ENCODE assay signal across 8 cellular contexts in genomic region chr10:986881-987634, GRCh38. TPM values are rescaled to one million over a fixed set of nuclear protein-coding genes. Genes with fewer than 3 reads are reported as not detected.
A peak's percentile ranks its signal among the peaks of the same experiment; 100 is the strongest.
DNase-seq lines count a peak whose midpoint lies in the region; ATAC-seq lines count a peak whose summit lies in the region.

No MANE protein-coding gene starts in this region.

- intact Hi-C loops in activated T-helper 2 cell treated with anti-CD3 and anti-CD28 coated beads, Interferon-gamma antibody, Interleukin-2, Interleukin-4, amounts not matched to agents 10 μg/mL and 5 μg/mL and 100 μg/mL, durations not matched to agents 14 hours and 24 hours and 36 hours (cut with micrococcal nuclease) = no loop called here
- intact Hi-C loops in sciatic nerve (cut with DNase I) = no loop called here

- no peaks in the 10 kb centered on the region for H3K27me3 ChIP-seq in HUES6 (ENCODE audit: control insufficient read depth, insufficient read depth, low read length)

- H3K36me3 ChIP-seq in HUES6 (ENCODE audit: control insufficient read depth, insufficient read depth, low read length) = peaks cover 17% of the 10 kb centered on the region

- peak overlapping the region; percentile 93 for H3K27ac Mint-ChIP-seq in activated T-helper 2 cell treated with anti-CD3 and anti-CD28 coated beads, Interferon-gamma antibody, Interleukin-2, Interleukin-4, amounts not matched to agents 10 μg/mL and 5 μg/mL and 100 μg/mL, durations not matched to agents 14 hours and 24 hours and 36 hours

- H3K9ac ChIP-seq in HUES6 (ENCODE audit: low read length) = peak overlapping the region; percentile 99

- H3K4me1 Mint-ChIP-seq in activated T-helper 2 cell treated with anti-CD3 and anti-CD28 coated beads, Interferon-gamma antibody, Interleukin-2, Interleukin-4, amounts not matched to agents 10 μg/mL and 5 μg/mL and 100 μg/mL, durations not matched to agents 14 hours and 24 hours and 36 hours (ENCODE audit: low read depth) = peaks cover 22% of the 10 kb centered on the region

- peaks cover 2% of the 10 kb centered on the region; the same call in 1 of the 2 replicates for H3K9me3 ChIP-seq in HUES6 (ENCODE audit: control insufficient read depth, insufficient read depth, low read depth, low read length)

- peak overlapping the region; percentile 99 for H3K4me3 ChIP-seq in HUES6 (ENCODE audit: low read depth, low read length)

- peak overlapping the region; percentile 91 for H3K4me3 Mint-ChIP-seq in activated T-helper 2 cell treated with anti-CD3 and anti-CD28 coated beads, Interferon-gamma antibody, Interleukin-2, Interleukin-4, amounts not matched to agents 10 μg/mL and 5 μg/mL and 100 μg/mL, durations not matched to agents 14 hours and 24 hours and 36 hours (ENCODE audit: low read depth)

- no peak for ATAC-seq in sciatic nerve

- H3K4me1 ChIP-seq in HUES6 (ENCODE audit: control insufficient read depth, insufficient read depth, low read length) = peaks cover 16% of the 10 kb centered on the region

- H3K36me3 Mint-ChIP-seq in activated T-helper 2 cell treated with anti-CD3 and anti-CD28 coated beads, Interferon-gamma antibody, Interleukin-2, Interleukin-4, amounts not matched to agents 10 μg/mL and 5 μg/mL and 100 μg/mL, durations not matched to agents 14 hours and 24 hours and 36 hours (ENCODE audit: low read depth) = peaks cover 37% of the 10 kb centered on the region

- H3K27ac ChIP-seq in HUES6 (ENCODE audit: low read depth, low read length) = peak overlapping the region; percentile 99; the same call in 1 of the 2 replicates
- H3K27ac ChIP-seq in substantia nigra (ENCODE audit: low read depth, low read length, poor library complexity, severe bottlenecking) = peak overlapping the region; percentile 76

- no peaks in the 10 kb centered on the region for H3K9me3 Mint-ChIP-seq in activated T-helper 2 cell treated with anti-CD3 and anti-CD28 coated beads, Interferon-gamma antibody, Interleukin-2, Interleukin-4, amounts not matched to agents 10 μg/mL and 5 μg/mL and 100 μg/mL, durations not matched to agents 14 hours and 24 hours and 36 hours

- DNase-seq in AML-193 (lab: John Stamatoyannopoulos, UW) (peak; percentile 13 to 37), inferior parietal cortex (ENCODE audit: extremely low spot score) (peak; percentile 3), substantia nigra (lab: John Stamatoyannopoulos, UW) (no peak), sciatic nerve (ENCODE audit: low spot score) (no peak), middle frontal gyrus (ENCODE audit: extremely low spot score, low spot score) (no peak)
- no peak for DNase-seq in activated T-helper 2 cell treated with anti-CD3 and anti-CD28 coated beads, Interferon-gamma antibody, Interleukin-2, Interleukin-4, amounts not matched to agents 10 μg/mL and 5 μg/mL and 100 μg/mL, durations not matched to agents 14 hours and 24 hours and 36 hours (ENCODE audit: low spot score)
- no peak for DNase-seq in NK-92 treated with Interleukin-12 subunit alpha and Interleukin-12 subunit beta, amount 100 ng/mL, for 24 hours (lab: John Stamatoyannopoulos, UW)

- H3K27me3 Mint-ChIP-seq in activated T-helper 2 cell treated with anti-CD3 and anti-CD28 coated beads, Interferon-gamma antibody, Interleukin-2, Interleukin-4, amounts not matched to agents 10 μg/mL and 5 μg/mL and 100 μg/mL, durations not matched to agents 14 hours and 24 hours and 36 hours (ENCODE audit: low read depth) = no peaks in the 10 kb centered on the region

RNA-seq across cellular contexts. Expression of gene GTPBP4, which starts 1.2 kb away (rescaled TPM):
- total RNA-seq in activated T-helper 2 cell treated with anti-CD3 and anti-CD28 coated beads, Interferon-gamma antibody, Interleukin-2, Interleukin-4, amounts not matched to agents 10 μg/mL and 5 μg/mL and 100 μg/mL, durations not matched to agents 14 hours and 24 hours and 36 hours = 134 and 135 TPM in 2 replicates
- total RNA-seq in sciatic nerve = 31.4 TPM

RNA-seq across cellular contexts. Expression of gene IDI2, which starts 38.6 kb away (rescaled TPM):
- not detected in 2 replicates for total RNA-seq in activated T-helper 2 cell treated with anti-CD3 and anti-CD28 coated beads, Interferon-gamma antibody, Interleukin-2, Interleukin-4, amounts not matched to agents 10 μg/mL and 5 μg/mL and 100 μg/mL, durations not matched to agents 14 hours and 24 hours and 36 hours
- not detected for total RNA-seq in sciatic nerve

RNA-seq across cellular contexts. Expression of gene LARP4B, which starts 55.6 kb away (rescaled TPM):
- total RNA-seq in activated T-helper 2 cell treated with anti-CD3 and anti-CD28 coated beads, Interferon-gamma antibody, Interleukin-2, Interleukin-4, amounts not matched to agents 10 μg/mL and 5 μg/mL and 100 μg/mL, durations not matched to agents 14 hours and 24 hours and 36 hours = 137 and 152 TPM in 2 replicates
- total RNA-seq in sciatic nerve = 85.4 TPM

Comparison
In these comparisons a context has a peak if more than half of its experiments do, and no peak if none do; other contexts are left out.
1. DNase-seq: peak in AML-193 (2 of 2) and inferior parietal cortex (single experiment); none in activated T-helper 2 cell treated with anti-CD3 and anti-CD28 coated beads, Interferon-gamma antibody, Interleukin-2, Interleukin-4, amounts not matched to agents 10 μg/mL and 5 μg/mL and 100 μg/mL, durations not matched to agents 14 hours and 24 hours and 36 hours (single experiment), substantia nigra (0 of 49), sciatic nerve (single experiment), NK-92 treated with Interleukin-12 subunit alpha and Interleukin-12 subunit beta, amount 100 ng/mL, for 24 hours (single experiment) and middle frontal gyrus (single experiment).